ENCODE assay signal across 10 cellular contexts in the genomic region with DNA sequence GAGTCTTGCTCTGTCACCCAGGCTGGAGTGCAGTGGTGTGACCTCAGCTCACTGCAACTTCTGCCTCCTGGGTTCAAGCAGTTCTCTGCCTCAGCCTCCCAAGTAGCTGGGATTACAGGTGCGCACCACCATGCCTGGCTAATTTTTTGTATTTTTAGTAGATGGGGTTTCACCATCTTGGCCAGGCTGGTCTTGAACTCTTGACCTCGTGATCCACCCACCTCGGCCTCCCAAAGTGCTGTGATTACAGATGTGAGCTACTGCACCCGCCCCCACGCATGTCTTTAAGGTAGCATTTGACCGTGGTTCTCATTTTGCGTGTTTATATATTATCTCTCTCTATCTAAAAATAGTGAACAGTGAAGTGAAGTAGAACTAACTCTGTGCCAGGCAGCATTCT. TPM values are rescaled to one million over a fixed set of nuclear protein-coding genes. Genes with fewer than 3 reads are reported as not detected.
DNase-seq lines count a peak whose midpoint lies in the region; ATAC-seq and TF ChIP-seq lines count a peak whose summit lies in the region.
"Not testable (repeated sequence)": the region's sequence is repeated elsewhere in the genome, so short reads cannot be mapped to it uniquely, and the experiment has no call there.
"Had no signal": no experiment of that assay in that cellular context is flagged by ENCODE, and none has a peak within 500 bp of the region (broad histone marks: within the 10 kb centered on the region; RNA-seq: fewer than 3 reads in every experiment).

No MANE protein-coding gene starts in this region.

- intact Hi-C loops in CD14-positive monocyte (cut with micrococcal nuclease) = loop anchor here (5.0 to 10.0 kb wide), 2 partner anchors 182 to 189 kb away; a partner anchor contains a TSS
- intact Hi-C loops in activated B cell treated with CpG ODN at 0.5 μM for 24 hours (cut with micrococcal nuclease) = loop anchor here (5.0 kb wide), 2 partner anchors 182 to 1572 kb away; a partner anchor contains a TSS
- intact Hi-C loops in aorta (cut with DNase I) = not testable (repeated sequence)

- CTCF ChIA-PET in activated B cell treated with CpG ODN at 0.5 μM for 24 hours (lab: Charles Lee) = not testable (repeated sequence)

- POLR2A ChIA-PET in activated B cell treated with CpG ODN at 0.5 μM for 24 hours (lab: Charles Lee) = not testable (repeated sequence)

- H3K36me3 ChIP-seq in aorta (ENCODE audit: control insufficient read depth in 1 of 2, insufficient read depth in 2 of 2, low read length in 1 of 2) = not testable (repeated sequence)

- 53 to 60% methylated on average over 7 of the region's 7 CpGs for WGBS in aorta, 2 donors

- not testable (repeated sequence) for ATAC-seq in activated B cell treated with CpG ODN at 0.5 μM for 24 hours (ENCODE audit: low read depth); activated T-cell treated with anti-CD3 and anti-CD28 coated beads, Interleukin-2, amount 50 U/mL, for 72 hours (replicated peaks in 1 of 2); activated naive CD8-positive, alpha-beta T cell treated with anti-CD3 and anti-CD28 coated beads, Interleukin-2, amount 50 U/mL, for 24 hours; memory B cell (ENCODE audit: low read depth); aorta (ENCODE audit: low FRiP score)

- H3K27me3 Mint-ChIP-seq in CD14-positive monocyte (ENCODE audit: low read depth in 3 of 3); IgD-negative memory B cell; activated B cell treated with CpG ODN at 0.5 μM for 24 hours; activated T-cell treated with anti-CD3 and anti-CD28 coated beads, Interleukin-2, amount 50 U/mL, for 72 hours (ENCODE audit: low read depth); activated naive CD8-positive, alpha-beta T cell treated with anti-CD3 and anti-CD28 coated beads, Interleukin-2, amount 50 U/mL, for 24 hours; memory B cell; progenitor cell of endocrine pancreas: not testable (repeated sequence)

- TF ChIP-seq CTCF in CD14-positive monocyte (IDR thresholded peaks at IDR 0.05); activated B cell treated with CpG ODN at 0.5 μM for 24 hours (IDR thresholded peaks at IDR 0.05); progenitor cell of endocrine pancreas (IDR thresholded peaks at IDR 0.05; ENCODE audit: unreplicated experiment): not testable (repeated sequence)

- H3K9me3 Mint-ChIP-seq in CD14-positive monocyte; IgD-negative memory B cell; activated B cell treated with CpG ODN at 0.5 μM for 24 hours; activated T-cell treated with anti-CD3 and anti-CD28 coated beads, Interleukin-2, amount 50 U/mL, for 72 hours; activated naive CD8-positive, alpha-beta T cell treated with anti-CD3 and anti-CD28 coated beads, Interleukin-2, amount 50 U/mL, for 24 hours; memory B cell; progenitor cell of endocrine pancreas (ENCODE audit: low read depth): not testable (repeated sequence)

- peak overlapping the region; percentile 9 to 81 for H3K27ac ChIP-seq in aorta (ENCODE audit: low read depth in 1 of 2, low read length in 2 of 2)

- not testable (repeated sequence) for DNase-seq in CD14-positive monocyte (ENCODE audit: low spot score); activated B cell treated with CpG ODN at 0.5 μM for 24 hours; activated T-cell treated with anti-CD3 and anti-CD28 coated beads, Interleukin-2, amount 50 U/mL, for 72 hours; activated naive CD8-positive, alpha-beta T cell treated with anti-CD3 and anti-CD28 coated beads, Interleukin-2, amount 50 U/mL, for 24 hours; memory B cell (ENCODE audit: low spot score in 2 of 2); progenitor cell of endocrine pancreas (ENCODE audit: low spot score, unreplicated experiment); aorta

- H3K4me1 ChIP-seq in aorta (ENCODE audit: control insufficient read depth in 1 of 2, insufficient read depth in 2 of 2, low read length in 2 of 2) = not testable (repeated sequence)

- H3K27ac Mint-ChIP-seq in CD14-positive monocyte (peak overlapping the region in 4 of 7 donors; percentile 26 to 57 (median 38)), IgD-negative memory B cell (peak overlapping the region; percentile 81 to 98 (median 82)), activated B cell treated with CpG ODN at 0.5 μM for 24 hours (peak overlapping the region; percentile 35), memory B cell (peak overlapping the region; percentile 84)
- peak overlapping the region; percentile 100 for H3K27ac Mint-ChIP-seq in activated T-cell treated with anti-CD3 and anti-CD28 coated beads, Interleukin-2, amount 50 U/mL, for 72 hours
- peak overlapping the region; percentile 98 for H3K27ac Mint-ChIP-seq in activated naive CD8-positive, alpha-beta T cell treated with anti-CD3 and anti-CD28 coated beads, Interleukin-2, amount 50 U/mL, for 24 hours
- H3K27ac Mint-ChIP-seq in progenitor cell of endocrine pancreas = not testable (repeated sequence)

- H3K4me1 Mint-ChIP-seq in CD14-positive monocyte (peaks cover 22% of the 10 kb centered on the region), IgD-negative memory B cell (peaks cover 27 to 44% (median 31%) of the 10 kb centered on the region in 3 donors), activated B cell treated with CpG ODN at 0.5 μM for 24 hours (peaks cover 64% of the 10 kb centered on the region), memory B cell (peaks cover 16% of the 10 kb centered on the region), progenitor cell of endocrine pancreas (ENCODE audit: low read depth) (peaks cover 14% of the 10 kb centered on the region)
- peaks cover 52% of the 10 kb centered on the region for H3K4me1 Mint-ChIP-seq in activated T-cell treated with anti-CD3 and anti-CD28 coated beads, Interleukin-2, amount 50 U/mL, for 72 hours (ENCODE audit: low read depth)
- H3K4me1 Mint-ChIP-seq in activated naive CD8-positive, alpha-beta T cell treated with anti-CD3 and anti-CD28 coated beads, Interleukin-2, amount 50 U/mL, for 24 hours = peaks cover 81% of the 10 kb centered on the region

- not testable (repeated sequence) for H3K4me3 Mint-ChIP-seq in CD14-positive monocyte, activated B cell treated with CpG ODN at 0.5 μM for 24 hours
- peak overlapping the region in 3 of 4 donors; percentile 52 to 98 (median 75) for H3K4me3 Mint-ChIP-seq in IgD-negative memory B cell
- peak overlapping the region; percentile 93 to 97 for H3K4me3 Mint-ChIP-seq in activated T-cell treated with anti-CD3 and anti-CD28 coated beads, Interleukin-2, amount 50 U/mL, for 72 hours
- H3K4me3 Mint-ChIP-seq in activated naive CD8-positive, alpha-beta T cell treated with anti-CD3 and anti-CD28 coated beads, Interleukin-2, amount 50 U/mL, for 24 hours = peak overlapping the region; percentile 99
- H3K4me3 Mint-ChIP-seq in memory B cell = peak overlapping the region; percentile 59
- H3K4me3 Mint-ChIP-seq in progenitor cell of endocrine pancreas (ENCODE audit: low read depth) = peak overlapping the region; percentile 42

- not testable (repeated sequence) for H3K9me3 ChIP-seq in aorta (ENCODE audit: control insufficient read depth, low read length)

- not testable (repeated sequence) for H3K27me3 ChIP-seq in aorta (ENCODE audit: control insufficient read depth in 1 of 2, insufficient read depth in 2 of 2, low read length in 1 of 2)

- H3K4me3 ChIP-seq in aorta (ENCODE audit: low read length in 2 of 2) = not testable (repeated sequence)

- H3K36me3 Mint-ChIP-seq in CD14-positive monocyte (peaks cover 45 to 58% of the 10 kb centered on the region in 2 donors), activated B cell treated with CpG ODN at 0.5 μM for 24 hours (ENCODE audit: low read depth) (peaks cover 58% of the 10 kb centered on the region), memory B cell (peaks cover 18% of the 10 kb centered on the region), progenitor cell of endocrine pancreas (ENCODE audit: insufficient read depth) (peaks cover 13% of the 10 kb centered on the region)
- not testable (repeated sequence) for H3K36me3 Mint-ChIP-seq in IgD-negative memory B cell
- H3K36me3 Mint-ChIP-seq in activated T-cell treated with anti-CD3 and anti-CD28 coated beads, Interleukin-2, amount 50 U/mL, for 72 hours (ENCODE audit: insufficient read depth in 2 of 2) = peaks cover 12 to 37% of the 10 kb centered on the region in 2 donors
- peaks cover 70% of the 10 kb centered on the region for H3K36me3 Mint-ChIP-seq in activated naive CD8-positive, alpha-beta T cell treated with anti-CD3 and anti-CD28 coated beads, Interleukin-2, amount 50 U/mL, for 24 hours (ENCODE audit: low read depth)

RNA-seq across cellular contexts. Expression of a gene that starts 2.3 kb away (rescaled TPM):
- 100 to 1,000 TPM; 353 to 391 TPM for polyA plus RNA-seq in CD14-positive monocyte
- polyA plus RNA-seq in IgD-negative memory B cell = 304 TPM
- 242 and 281 TPM in 2 replicates for total RNA-seq in activated B cell treated with CpG ODN at 0.5 μM for 24 hours
- 100 to 1,000 TPM; 247 to 273 TPM for total RNA-seq in activated T-cell treated with anti-CD3 and anti-CD28 coated beads, Interleukin-2, amount 50 U/mL, for 72 hours
- 218 and 229 TPM in 2 replicates for total RNA-seq in progenitor cell of endocrine pancreas
- total RNA-seq in aorta = 100 to 1,000 TPM; 192 to 201 TPM
- 100 to 1,000 TPM; 322 to 503 TPM for polyA plus RNA-seq in aorta

RNA-seq across cellular contexts. Expression of a gene that starts 23.2 kb away (rescaled TPM):
- polyA plus RNA-seq in CD14-positive monocyte (1 to 10 TPM; 1.1 to 2.6 TPM), IgD-negative memory B cell (not detected), aorta (not detected)
- total RNA-seq in activated B cell treated with CpG ODN at 0.5 μM for 24 hours (2.2 and 2.5 TPM in 2 replicates), progenitor cell of endocrine pancreas (0.27 and 0.60 TPM in 2 replicates), aorta (under 1 TPM; 0.36 to 0.42 TPM)
- total RNA-seq in activated T-cell treated with anti-CD3 and anti-CD28 coated beads, Interleukin-2, amount 50 U/mL, for 72 hours = 10 to 100 TPM; 35.4 to 86.2 TPM
- total RNA-seq: H1, sigmoid colon had no signal
- polyA plus RNA-seq: H1 had no signal

Comparison
In these comparisons a context has a peak if more than half of its experiments do, and no peak if none do; other contexts are left out.
1. RNA of a gene that starts 23.2 kb away (total RNA-seq): 35.4 to 86.2 TPM in activated T-cell treated with anti-CD3 and anti-CD28 coated beads, Interleukin-2, amount 50 U/mL, for 72 hours; 2.2 to 2.5 TPM in activated B cell treated with CpG ODN at 0.5 μM for 24 hours, 0.27 to 0.60 TPM in progenitor cell of endocrine pancreas and 0.36 to 0.42 TPM in aorta; every median in the first group is over 10 times any median in the second.